In the genomic region with DNA sequence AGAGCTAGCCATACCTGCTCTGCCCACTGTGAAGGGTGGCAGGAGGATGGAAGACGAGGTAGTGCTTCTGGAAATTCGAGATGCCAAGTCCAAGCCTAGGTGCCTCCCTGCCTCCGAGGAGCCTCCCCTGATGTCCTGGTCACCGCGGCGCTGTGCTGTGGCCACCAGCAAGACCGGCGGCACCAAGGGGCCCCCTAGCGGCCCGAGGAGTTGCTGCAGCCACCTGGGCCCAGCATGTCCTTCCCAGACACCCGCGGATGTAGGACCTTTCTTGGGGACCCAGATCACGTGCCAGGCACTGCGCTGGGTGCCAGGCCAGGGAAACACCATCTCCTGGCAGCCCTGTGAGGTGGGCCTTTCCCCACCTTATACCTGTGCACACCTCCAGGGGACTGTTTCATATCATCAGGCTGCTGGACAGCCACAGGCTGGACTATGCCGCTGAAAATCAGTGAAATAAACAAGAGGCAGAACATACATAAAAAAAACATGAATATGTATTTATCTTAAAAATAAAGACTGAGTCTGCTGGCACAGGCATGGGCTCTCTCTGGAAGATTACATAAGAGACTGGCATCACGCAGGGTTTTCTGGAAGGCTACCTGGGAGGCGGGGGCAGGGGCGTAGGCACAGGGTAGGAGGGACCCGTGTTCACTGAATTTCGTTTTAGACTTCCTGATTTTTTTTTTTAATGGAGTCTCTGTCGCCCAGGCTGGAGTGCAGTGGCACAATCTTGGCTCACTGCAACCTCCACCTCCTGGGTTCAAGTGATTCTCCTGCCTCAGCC, we compare ENCODE assay signal across 8 cellular contexts. TPM values are rescaled to one million over a fixed set of nuclear protein-coding genes. Genes with fewer than 3 reads are reported as not detected.
DNase-seq lines count a peak whose midpoint lies in the region; ATAC-seq and TF ChIP-seq lines count a peak whose summit lies in the region.

No MANE protein-coding gene starts in this region.

- TF ChIP-seq CTCF in GM12874 (IDR thresholded peaks at IDR 0.05; ENCODE audit: insufficient read depth, low read depth, low read length) (peak; percentile 99), colonic mucosa (IDR thresholded peaks at IDR 0.05) (peak; percentile 92), right lobe of liver (IDR thresholded peaks at IDR 0.05) (peak; percentile 95 to 100 (median 98))

- H3K36me3 Mint-ChIP-seq in activated CD4-positive, alpha-beta T cell treated with anti-CD3 and anti-CD28 coated beads, Interleukin-2, amount 10 ng/mL, durations not matched to agents 24 days and 14 days (ENCODE audit: low read depth) = no peaks in the 10 kb centered on the region

- H3K36me3 ChIP-seq in colonic mucosa (no peaks in the 10 kb centered on the region), right lobe of liver (no peaks in the 10 kb centered on the region)

- H3K27me3 Mint-ChIP-seq in activated CD4-positive, alpha-beta T cell treated with anti-CD3 and anti-CD28 coated beads, Interleukin-2, amount 10 ng/mL, durations not matched to agents 24 days and 14 days = peaks cover 3% of the 10 kb centered on the region

- no peaks in the 10 kb centered on the region for H3K9me3 Mint-ChIP-seq in activated CD4-positive, alpha-beta T cell treated with anti-CD3 and anti-CD28 coated beads, Interleukin-2, amount 10 ng/mL, durations not matched to agents 24 days and 14 days

- H3K4me1 ChIP-seq in colonic mucosa (no peaks in the 10 kb centered on the region), right lobe of liver (no peaks in the 10 kb centered on the region)

- no peaks in the 10 kb centered on the region for H3K9me3 ChIP-seq in colonic mucosa
- H3K9me3 ChIP-seq in right lobe of liver = no peaks in the 10 kb centered on the region

- H3K27ac ChIP-seq in colonic mucosa (no peak overlapping the region), right lobe of liver (no peak overlapping the region)

- H3K9ac ChIP-seq in colonic mucosa (ENCODE audit: low read depth in 2 of 2, low read length in 2 of 2) = no peak overlapping the region

- ATAC-seq in HG03097 (IDR thresholded peaks at IDR 0.05; ENCODE audit: low FRiP score, unreplicated experiment) (peak; percentile 76), right lobe of liver (peak; percentile 95 to 99 (median 98)), HG03108 (IDR thresholded peaks at IDR 0.05; ENCODE audit: unreplicated experiment) (no peak)

- no peaks in the 10 kb centered on the region for H3K27me3 ChIP-seq in colonic mucosa
- no peaks in the 10 kb centered on the region for H3K27me3 ChIP-seq in right lobe of liver

- no peak overlapping the region for H3K4me3 Mint-ChIP-seq in activated CD4-positive, alpha-beta T cell treated with anti-CD3 and anti-CD28 coated beads, Interleukin-2, amount 10 ng/mL, durations not matched to agents 24 days and 14 days

- intact Hi-C loops in activated CD4-positive, alpha-beta T cell treated with anti-CD3 and anti-CD28 coated beads, Interleukin-2, amount 10 ng/mL, durations not matched to agents 24 days and 14 days (cut with micrococcal nuclease) = loop anchor here (1.0 kb wide), 1 partner anchor 111 kb away; no protein-coding TSS in a partner anchor
- intact Hi-C loops in colonic mucosa (cut with DNase I) = loop anchor here (2.0 kb wide), 1 partner anchor 110 kb away; no protein-coding TSS in a partner anchor
- intact Hi-C loops in right lobe of liver (cut with DNase I) = loop anchor here (5.0 kb wide), 1 partner anchor 112 kb away; no protein-coding TSS in a partner anchor

- WGBS in right lobe of liver (ENCODE audit: insufficient coverage, low coverage, low lambda C conversion rate, missing lambda C conversion rate) = 16% methylated on average over 7 of the region's 21 CpGs

- peak; percentile 34 for DNase-seq in NCI-H510A (lab: John Stamatoyannopoulos, UW)
- DNase-seq in activated CD4-positive, alpha-beta T cell treated with anti-CD3 and anti-CD28 coated beads, Interleukin-2, amount 10 ng/mL, durations not matched to agents 24 days and 14 days = peak; percentile 90
- DNase-seq in colonic mucosa = peak; percentile 74
- DNase-seq in right lobe of liver = peak; percentile 82 to 84 (median 83)
- DNase-seq in stimulated activated CD4-positive, alpha-beta T cell treated with anti-CD3 and anti-CD28 coated beads, TNF-alpha, amount 100 ng/mL, for 4 hours (ENCODE audit: low read depth in 3 of 3) = peak; percentile 29 to 38 (median 29)

- H3K4me3 ChIP-seq in colonic mucosa = no peak overlapping the region
- H3K4me3 ChIP-seq in right lobe of liver = no peak overlapping the region

- no peak overlapping the region for H3K27ac Mint-ChIP-seq in activated CD4-positive, alpha-beta T cell treated with anti-CD3 and anti-CD28 coated beads, Interleukin-2, amount 10 ng/mL, durations not matched to agents 24 days and 14 days

- no peak for TF ChIP-seq POLR2A in right lobe of liver (IDR thresholded peaks at IDR 0.05)

- peaks cover 4% of the 10 kb centered on the region for H3K4me1 Mint-ChIP-seq in activated CD4-positive, alpha-beta T cell treated with anti-CD3 and anti-CD28 coated beads, Interleukin-2, amount 10 ng/mL, durations not matched to agents 24 days and 14 days

RNA-seq across cellular contexts. Expression of gene HHIPL1, which starts 15.9 kb away (rescaled TPM):
- total RNA-seq in activated CD4-positive, alpha-beta T cell treated with anti-CD3 and anti-CD28 coated beads, Interleukin-2, amount 10 ng/mL, durations not matched to agents 24 days and 14 days = not detected in 2 replicates
- total RNA-seq in colonic mucosa (under 1 TPM; 0.44 to 0.93 TPM), right lobe of liver (1 to 10 TPM in 1 of 6 experiments, under 1 TPM in 5; 0.43 to 1.4 (median 0.66) TPM)

RNA-seq across cellular contexts. Expression of gene CCDC85C, which starts 25.0 kb away (rescaled TPM):
- total RNA-seq in activated CD4-positive, alpha-beta T cell treated with anti-CD3 and anti-CD28 coated beads, Interleukin-2, amount 10 ng/mL, durations not matched to agents 24 days and 14 days = 6.7 TPM in 2 replicates
- total RNA-seq in colonic mucosa (10 to 100 TPM; 54.0 to 73.4 TPM), right lobe of liver (10 to 100 TPM; 13.6 to 32.8 (median 21.8) TPM)

RNA-seq across cellular contexts. Expression of gene CYP46A1, which starts 55.1 kb away (rescaled TPM):
- 0.02 and 0.05 TPM in 2 replicates for total RNA-seq in activated CD4-positive, alpha-beta T cell treated with anti-CD3 and anti-CD28 coated beads, Interleukin-2, amount 10 ng/mL, durations not matched to agents 24 days and 14 days
- total RNA-seq in colonic mucosa (under 1 TPM; 0.05 to 0.25 TPM), right lobe of liver (1 to 10 TPM in 1 of 6 experiments, under 1 TPM in 4, not detected in 1; 0.06 to 1.6 (median 0.42) TPM)

Comparison
In these comparisons a context has a peak if more than half of its experiments do, and no peak if none do; other contexts are left out.
1. DNase-seq: peak in every context shown above with its lines; median percentile 90 in activated CD4-positive, alpha-beta T cell treated with anti-CD3 and anti-CD28 coated beads, Interleukin-2, amount 10 ng/mL, durations not matched to agents 24 days and 14 days; 83 in right lobe of liver; 74 in colonic mucosa; 34 in NCI-H510A; 29 in stimulated activated CD4-positive, alpha-beta T cell treated with anti-CD3 and anti-CD28 coated beads, TNF-alpha, amount 100 ng/mL, for 4 hours.